In genomic region chr6:7086488-7086887, GRCh38 we compare ENCODE assay signal across 7 cellular contexts. TPM values are rescaled to one million over a fixed set of nuclear protein-coding genes. Genes with fewer than 3 reads are reported as not detected.
DNase-seq lines count a peak whose midpoint lies in the region; ATAC-seq, FAIRE-seq and TF ChIP-seq lines count a peak whose summit lies in the region.

No MANE protein-coding gene starts in this region.

- H3K4me3 Mint-ChIP-seq in Caco-2 (ENCODE audit: unreplicated experiment) = no peak overlapping the region

- no peaks in the 10 kb centered on the region for H3K23me2 ChIP-seq in H1 (ENCODE audit: low read depth, low read length)

- H3K23ac ChIP-seq in H1 (ENCODE audit: insufficient read length) = no peak overlapping the region

- H3K4me2 ChIP-seq in H1 (ENCODE audit: insufficient read depth in 1 of 2, low read depth in 2 of 2, low read length in 2 of 2) (peak overlapping the region in 1 of 2 experiments; percentile 20; a peak in 1 of 4 replicates), parathyroid adenoma (ENCODE audit: low read length) (peak overlapping the region; percentile 35)

- intact Hi-C loops in Caco-2 (cut with micrococcal nuclease; ENCODE audit: unreplicated experiment) = no loop called here

- H3K9me3 ChIP-seq in H1 (ENCODE audit: insufficient read depth in 2 of 2, low read depth in 1 of 2, low read length in 1 of 2) (no peaks in the 10 kb centered on the region), parathyroid adenoma (ENCODE audit: control insufficient read depth, low read length) (no peaks in the 10 kb centered on the region), Caco-2 (no peaks in the 10 kb centered on the region)

- H3K27me3 ChIP-seq in H1 (replicated peaks in 1 of 4; ENCODE audit: control insufficient read depth in 3 of 4, extremely low read depth in 1 of 4, insufficient read depth in 3 of 4, low read length in 3 of 4) (peaks cover 0 to 23% (median 12%) of the 10 kb centered on the region in 4 experiments; a peak in 5 of 7 replicates), parathyroid adenoma (ENCODE audit: control insufficient read depth, insufficient read depth, low read length) (no peaks in the 10 kb centered on the region), Caco-2 (replicated peaks; ENCODE audit: control insufficient read depth, insufficient read depth, low read length) (no peaks in the 10 kb centered on the region)

- POLR2A ChIA-PET in H1 (lab: Charles Lee; ENCODE audit: partially characterized antibody) = interaction anchor here (0.6 to 1.5 kb wide), 3 partner anchors 15 to 362 kb away, joined by 3 to 4 read pairs (median 4); no protein-coding TSS in a partner anchor
- POLR2A ChIA-PET in Caco-2 (lab: Charles Lee) = no interaction called here

- TF ChIP-seq RAD21 in H1 (IDR thresholded peaks at IDR 0.05 in 1 of 2, conservative IDR thresholded peaks at IDR 0.05 in 1 of 2; ENCODE audit: low read depth in 2 of 2, low read length in 2 of 2) = no peak

- no peaks in the 10 kb centered on the region for H3K27me3 Mint-ChIP-seq in Caco-2 (ENCODE audit: insufficient read depth, unreplicated experiment)

- no peaks in the 10 kb centered on the region for H3K36me3 Mint-ChIP-seq in Caco-2 (ENCODE audit: insufficient read depth, unreplicated experiment)

- H4K8ac ChIP-seq in H1 (ENCODE audit: extremely low read depth, insufficient read depth, low read length) = no peak overlapping the region

- no peak overlapping the region for H2AK5ac ChIP-seq in H1 (ENCODE audit: low read depth, low read length)

- no peak overlapping the region for H4K5ac ChIP-seq in H1 (ENCODE audit: insufficient read length, low read depth, low read length)

- peak in 3 of 5 donors; percentile 9 to 36 (median 21) for DNase-seq in T-helper 1 cell
- DNase-seq in H1 (ENCODE audit: low read depth in 1 of 2, low spot score in 2 of 2) = no peak
- DNase-seq in globus pallidus (ENCODE audit: low spot score) = no peak
- DNase-seq in Caco-2 = no peak

- H2BK15ac ChIP-seq in H1 (ENCODE audit: low read length) = no peak overlapping the region

- no peak overlapping the region for H3K14ac ChIP-seq in H1 (ENCODE audit: insufficient read length)

- H2AFZ ChIP-seq in H1 (ENCODE audit: low read length) (no peak overlapping the region), parathyroid adenoma (peak overlapping the region; percentile 7)

- no peak overlapping the region for H2BK20ac ChIP-seq in H1 (ENCODE audit: low read length)

- peaks cover 0 to 5% of the 10 kb centered on the region in 2 experiments for H4K20me1 ChIP-seq in H1 (replicated peaks in 1 of 2; ENCODE audit: control insufficient read depth in 1 of 2, insufficient read depth in 2 of 2, low read length in 2 of 2)

- H3K56ac ChIP-seq in H1 (replicated peaks; ENCODE audit: insufficient read length, low read depth, low read length) = no peak overlapping the region

- H3K36me3 ChIP-seq in H1 (ENCODE audit: control insufficient read depth in 2 of 4, insufficient read depth in 4 of 4, low read length in 3 of 4) (no peaks in the 10 kb centered on the region), parathyroid adenoma (ENCODE audit: control insufficient read depth, insufficient read depth, low read length) (no peaks in the 10 kb centered on the region), Caco-2 (ENCODE audit: control insufficient read depth, insufficient read depth, low read length) (no peaks in the 10 kb centered on the region)

- no peak for FAIRE-seq in H1 (lab: Jason Lieb, UNC)

- TF ChIP-seq CTCF in H1 (IDR thresholded peaks at IDR 0.05; ENCODE audit: control extremely low read depth in 1 of 3, insufficient read depth in 1 of 3, low read depth in 1 of 3, low read length in 3 of 3) (no peak), parathyroid adenoma (IDR thresholded peaks at IDR 0.05) (peak; percentile 15), Caco-2 (IDR thresholded peaks at IDR 0.05; ENCODE audit: insufficient read depth in 1 of 2, low read depth in 1 of 2, low read length in 1 of 2, severe bottlenecking in 1 of 2, unreplicated experiment in 1 of 2) (no peak)

- no peak for TF ChIP-seq POLR2A in H1 (IDR thresholded peaks at IDR 0.05; ENCODE audit: control extremely low read depth in 1 of 2, low read depth in 2 of 2, low read length in 2 of 2)

- peaks cover 0 to 12% (median 5%) of the 10 kb centered on the region in 4 experiments; a peak in 6 of 7 replicates for H3K4me1 ChIP-seq in H1 (replicated peaks in 1 of 4; ENCODE audit: control insufficient read depth in 3 of 4, insufficient read depth in 4 of 4, low read length in 3 of 4)
- H3K4me1 ChIP-seq in parathyroid adenoma = no peaks in the 10 kb centered on the region
- H3K4me1 ChIP-seq in Caco-2 = peaks cover 16% of the 10 kb centered on the region

- H3K4me3 ChIP-seq in H1 (ENCODE audit: extremely low read depth in 1 of 4, insufficient read depth in 2 of 4, low read depth in 3 of 4, low read length in 4 of 4) (no peak overlapping the region), parathyroid adenoma (ENCODE audit: low read depth, low read length) (peak overlapping the region; percentile 22), Caco-2 (ENCODE audit: low read depth, low read length) (no peak overlapping the region)

- H3K27ac ChIP-seq in H1 (ENCODE audit: low read depth, low read length) = no peak overlapping the region
- H3K27ac ChIP-seq in parathyroid adenoma = no peak overlapping the region

- TF ChIP-seq EP300 in H1 (IDR thresholded peaks at IDR 0.05; ENCODE audit: borderline replicate concordance in 1 of 2, low read depth in 2 of 2, low read length in 2 of 2) = no peak

- H3K79me2 ChIP-seq in H1 (ENCODE audit: control insufficient read depth in 1 of 2, insufficient read depth in 2 of 2, low read length in 2 of 2) (no peaks in the 10 kb centered on the region), parathyroid adenoma (no peaks in the 10 kb centered on the region)

- H3K18ac ChIP-seq in H1 (ENCODE audit: extremely low read depth, low read length) = no peak overlapping the region

- H2BK120ac ChIP-seq in H1 (replicated peaks; ENCODE audit: low read depth, low read length) = no peak overlapping the region

- H3K4me1 Mint-ChIP-seq in Caco-2 (ENCODE audit: low read depth, unreplicated experiment) = peaks cover 7% of the 10 kb centered on the region

- peak overlapping the region; percentile 29; the same call in 1 of the 2 replicates for H2BK12ac ChIP-seq in H1 (ENCODE audit: low read depth, low read length)

- H3K9ac ChIP-seq in H1 (replicated peaks in 1 of 4; ENCODE audit: extremely low read depth in 1 of 4, low read depth in 3 of 4, low read length in 3 of 4) (no peak overlapping the region), parathyroid adenoma (no peak overlapping the region)

- no peak overlapping the region for H3K4ac ChIP-seq in H1 (replicated peaks; ENCODE audit: insufficient read length, low read depth, low read length)

- no peak overlapping the region for H3K27ac Mint-ChIP-seq in Caco-2 (ENCODE audit: unreplicated experiment)

- no peaks in the 10 kb centered on the region for H3K9me3 Mint-ChIP-seq in Caco-2 (ENCODE audit: unreplicated experiment)

- no peak overlapping the region for H2BK5ac ChIP-seq in H1 (ENCODE audit: low read depth, low read length)

- ATAC-seq in GM18870 (IDR thresholded peaks at IDR 0.05; ENCODE audit: unreplicated experiment) (peak; percentile 48), HG03025 (IDR thresholded peaks at IDR 0.05; ENCODE audit: low FRiP score, unreplicated experiment) (peak; percentile 55)

- H3K79me1 ChIP-seq in H1 (ENCODE audit: low read depth, low read length) = no peaks in the 10 kb centered on the region

- H4K91ac ChIP-seq in H1 (replicated peaks; ENCODE audit: insufficient read length, low read length) = no peak overlapping the region

- BruUV-seq in Caco-2 (replicated peaks; lab: Mats Ljungman, UMichigan) = no TSS peak

- CTCF ChIA-PET in H1 (lab: Charles Lee; ENCODE audit: partially characterized antibody) = interaction anchor here (0.6 to 2.0 kb wide), 8 partner anchors 8 to 581 kb away, joined by 3 to 7 read pairs (median 5); no protein-coding TSS in a partner anchor
- CTCF ChIA-PET in Caco-2 (lab: Charles Lee) = interaction anchor here (1.0 kb wide), 1 partner anchor 328 kb away, joined by 4 read pairs; no protein-coding TSS in a partner anchor

- WGBS in H1 (ENCODE audit: extremely low coverage in 1 of 2, insufficient coverage in 1 of 2, insufficient read length in 1 of 2, insufficient replicate concordance in 2 of 2, low coverage in 1 of 2, low lambda C conversion rate in 2 of 2, missing lambda C conversion rate in 1 of 2), 2 experiments = 72% methylated on average over 9 of the region's 9 CpGs; no CpG with 5 or more reads in 1 of the 2 experiments

TF ChIP-seq in H1, 55 proteins besides CTCF, POLR2A, EP300 and RAD21:
- TF ChIP-seq HDAC6 (IDR thresholded peaks at IDR 0.05; ENCODE audit: low read depth, low read length) = no peak
- TF ChIP-seq POLR2AphosphoS5 (IDR thresholded peaks at IDR 0.05; ENCODE audit: low read depth, low read length) = no peak
- no peak for TF ChIP-seq BRCA1 (IDR thresholded peaks at IDR 0.05; ENCODE audit: low read depth, low read length)
- no peak for TF ChIP-seq SRF (IDR thresholded peaks at IDR 0.05; ENCODE audit: low read depth, low read length)
- TF ChIP-seq SAP30 (IDR thresholded peaks at IDR 0.05; ENCODE audit: insufficient read depth, insufficient replicate concordance, low read length) = no peak
- TF ChIP-seq, protein P1, sequence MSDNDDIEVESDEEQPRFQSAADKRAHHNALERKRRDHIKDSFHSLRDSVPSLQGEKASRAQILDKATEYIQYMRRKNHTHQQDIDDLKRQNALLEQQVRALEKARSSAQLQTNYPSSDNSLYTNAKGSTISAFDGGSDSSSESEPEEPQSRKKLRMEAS (IDR thresholded peaks at IDR 0.05) = no peak

RNA-seq across cellular contexts. Expression of gene RREB1, which starts 21.3 kb away (rescaled TPM):
- total RNA-seq in H1 (2021; fragmentation: NEBNext Ultra II Directional; extraction: Animal tissue kit (Norgen Biotek cat#: 25700)) = 30.9 and 34.7 TPM in 2 replicates
- 3.9 and 5.6 TPM in 2 replicates for polyA plus RNA-seq in H1 (2011; rRNA removed)
- polyA plus RNA-seq in H1 (2011; cell fraction: cytosol; rRNA removed) = 3.5 TPM
- 13.6 TPM for polyA plus RNA-seq in H1 (2011; cell fraction: nucleus; rRNA removed)
- 11.3 to 15.9 TPM (median 12.9 TPM) in 4 replicates for polyA plus RNA-seq in H1 (2012, experiment 1 of 2)
- polyA plus RNA-seq in H1 (2012, experiment 2 of 2) = 5.0 TPM
- 10.9 TPM for polyA plus RNA-seq in H1 (2013, experiment 1 of 2)
- 10.1 TPM for polyA plus RNA-seq in H1 (2013, experiment 2 of 2)
- polyA minus RNA-seq in H1 (2011; rRNA and poly(A)+ RNA removed) = 19.3 and 22.7 TPM in 2 replicates
- polyA minus RNA-seq in H1 (2011; cell fraction: cytosol; rRNA and poly(A)+ RNA removed) = 17.1 TPM
- polyA minus RNA-seq in H1 (2011; cell fraction: nucleus; rRNA and poly(A)+ RNA removed) = 21.1 TPM
- 48.6 and 51.1 TPM in 2 replicates for total RNA-seq in Caco-2 (2022)

Comparison
In these comparisons a context has a peak if more than half of its experiments do, and no peak if none do; other contexts are left out.
1. DNase-seq: peak in T-helper 1 cell (3 of 5); none in H1 (0 of 2), globus pallidus (single experiment) and Caco-2 (0 of 2).